In the genomic region with DNA sequence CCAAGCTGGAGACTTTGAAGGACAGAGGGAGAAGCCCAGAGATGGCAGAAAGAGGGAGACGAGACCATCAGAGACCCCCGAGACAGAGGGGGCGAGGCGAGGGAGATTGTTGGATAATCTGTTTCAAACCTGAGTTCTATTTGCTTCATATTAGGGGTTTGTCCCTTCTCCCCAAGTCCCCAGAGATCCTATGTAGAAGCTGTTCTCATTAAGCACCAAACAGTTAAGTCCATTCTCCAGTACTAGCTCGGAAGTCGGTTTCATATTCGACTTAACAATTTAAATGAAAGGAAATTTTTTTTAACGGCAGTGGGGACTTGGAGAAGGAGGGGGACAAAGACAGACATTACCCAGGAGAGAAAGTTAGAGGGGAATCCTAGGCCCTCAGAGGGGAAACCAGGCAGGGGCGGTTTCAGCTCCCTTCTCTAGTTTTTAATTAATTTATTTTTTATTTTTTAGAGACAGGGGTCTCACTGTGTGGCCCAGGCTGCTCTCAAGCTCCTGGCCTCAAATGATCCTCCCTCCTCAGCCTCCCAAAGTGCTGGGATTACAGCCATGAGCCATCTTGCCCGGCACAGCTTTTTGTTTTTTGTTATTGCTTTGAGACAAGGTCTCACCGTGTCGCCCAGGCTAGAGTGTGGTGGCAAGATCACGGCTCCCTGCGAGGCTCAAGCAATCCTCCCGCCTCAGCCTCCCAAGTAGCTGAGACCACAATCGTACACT, we compare ENCODE assay signal across 15 cellular contexts. TPM values are rescaled to one million over a fixed set of nuclear protein-coding genes. Genes with fewer than 3 reads are reported as not detected.
DNase-seq lines count a peak whose midpoint lies in the region; ATAC-seq and TF ChIP-seq lines count a peak whose summit lies in the region.
"Had no signal": no experiment of that assay in that cellular context is flagged by ENCODE, and none has a peak within 500 bp of the region (broad histone marks: within the 10 kb centered on the region; RNA-seq: fewer than 3 reads in every experiment).

No MANE protein-coding gene starts in this region.

- H3K36me3 ChIP-seq in lower lobe of right lung (no peaks in the 10 kb centered on the region), stomach (no peaks in the 10 kb centered on the region)

- no peaks in the 10 kb centered on the region for H3K36me3 Mint-ChIP-seq in activated naive CD4-positive, alpha-beta T cell treated with anti-CD3 and anti-CD28 coated beads for 36 hours (ENCODE audit: low read depth)
- H3K36me3 Mint-ChIP-seq in immature natural killer cell, result no peaks in the 10 kb centered on the region

- intact Hi-C loops in activated naive CD4-positive, alpha-beta T cell treated with anti-CD3 and anti-CD28 coated beads for 36 hours (cut with micrococcal nuclease), result no loop called here
- intact Hi-C loops in lower lobe of right lung (cut with DNase I), result no loop called here
- intact Hi-C loops in stomach (cut with DNase I; ENCODE audit: low total_unique reads), result no loop called here

- H3K9me3 ChIP-seq in lower lobe of right lung, result no peaks in the 10 kb centered on the region
- H3K9me3 ChIP-seq in stomach, result no peaks in the 10 kb centered on the region

- CTCF ChIA-PET in activated naive CD4-positive, alpha-beta T cell treated with anti-CD3 and anti-CD28 coated beads for 36 hours (lab: Charles Lee), result interaction anchor here (0.8 kb wide), 1 partner anchor 64 kb away, joined by 5 read pairs; no protein-coding TSS in a partner anchor

- no peaks in the 10 kb centered on the region for H3K9me3 Mint-ChIP-seq in activated naive CD4-positive, alpha-beta T cell treated with anti-CD3 and anti-CD28 coated beads for 36 hours
- no peaks in the 10 kb centered on the region for H3K9me3 Mint-ChIP-seq in immature natural killer cell

- H3K4me3 Mint-ChIP-seq in activated naive CD4-positive, alpha-beta T cell treated with anti-CD3 and anti-CD28 coated beads for 36 hours, result peak overlapping the region; percentile 38
- no peak overlapping the region for H3K4me3 Mint-ChIP-seq in immature natural killer cell

- H3K4me1 ChIP-seq in lower lobe of right lung (peaks cover 4% of the 10 kb centered on the region), stomach (peaks cover 6 to 32% (median 18%) of the 10 kb centered on the region in 4 donors)

- ATAC-seq in lower lobe of right lung, result no peak

- no peak for TF ChIP-seq CTCF in lower lobe of right lung (IDR thresholded peaks at IDR 0.05)
- no peak for TF ChIP-seq CTCF in stomach (IDR thresholded peaks at IDR 0.05)

- H3K4me3 ChIP-seq in lower lobe of right lung (no peak overlapping the region), stomach (peak overlapping the region in 3 of 4 donors; percentile 19 to 24 (median 23))
- H3K4me3 ChIP-seq: lung had no signal

- no peak for TF ChIP-seq POLR2A in stomach (IDR thresholded peaks at IDR 0.05)

- peak overlapping the region; percentile 15 for H3K27ac ChIP-seq in lower lobe of right lung
- H3K27ac ChIP-seq in stomach, result peak overlapping the region in 2 of 5 donors; percentile 29 to 58
- H3K27ac ChIP-seq: VCaP had no signal

- WGBS in stomach, 5 donors, result 47 to 54% (median 51%) methylated on average over 16 of the region's 16 CpGs

- in situ Hi-C loops in KBM-7 (cut with MboI; ENCODE audit: low pct_unique_long_range_greater_than_20kb, low sequenced_read_pairs), result no loop called here

- H3K27me3 Mint-ChIP-seq in activated naive CD4-positive, alpha-beta T cell treated with anti-CD3 and anti-CD28 coated beads for 36 hours (ENCODE audit: low read depth), result no peaks in the 10 kb centered on the region
- peaks cover 0 to 6% (median 6%) of the 10 kb centered on the region in 3 donors for H3K27me3 Mint-ChIP-seq in immature natural killer cell (ENCODE audit: low read depth in 3 of 3)

- H3K27me3 ChIP-seq in lower lobe of right lung (ENCODE audit: low read depth) (peaks cover 4% of the 10 kb centered on the region), stomach (peaks cover 0 to 18% (median 0%) of the 10 kb centered on the region in 3 donors)

- H3K4me1 Mint-ChIP-seq in activated naive CD4-positive, alpha-beta T cell treated with anti-CD3 and anti-CD28 coated beads for 36 hours (ENCODE audit: low read depth), result peaks cover 18% of the 10 kb centered on the region
- H3K4me1 Mint-ChIP-seq in immature natural killer cell, result peaks cover 7 to 10% of the 10 kb centered on the region in 2 donors

- no peak overlapping the region for H3K27ac Mint-ChIP-seq in activated naive CD4-positive, alpha-beta T cell treated with anti-CD3 and anti-CD28 coated beads for 36 hours
- H3K27ac Mint-ChIP-seq in immature natural killer cell, result no peak overlapping the region

- DNase-seq in activated naive CD4-positive, alpha-beta T cell treated with anti-CD3 and anti-CD28 coated beads for 36 hours, result no peak
- DNase-seq in activated naive CD4-positive, alpha-beta T cell treated with anti-CD3 and anti-CD28 coated beads, Interleukin-2, amount 50 U/mL, for 16 hours, result no peak
- DNase-seq in OCI-M1 (lab: John Stamatoyannopoulos, UW), result peak; percentile 2
- DNase-seq in lower lobe of right lung, result no peak
- no peak for DNase-seq in stomach
- no peak for DNase-seq in immature natural killer cell
- no peak for DNase-seq in KBM-7
- no peak for DNase-seq in inferior parietal cortex (ENCODE audit: extremely low spot score)
- DNase-seq: aorta; DMS53; effector CD4-positive, alpha-beta T cell; NCI-H748 treated with DMSO at 0.1 percent for 48 hours had no signal

- TF ChIP-seq EP300 in stomach (IDR thresholded peaks at IDR 0.05), result no peak

RNA-seq across cellular contexts. Expression of gene TLE2, which starts 13.6 kb away (rescaled TPM):
- 1 to 10 TPM; 6.5 to 7.2 TPM for total RNA-seq in activated naive CD4-positive, alpha-beta T cell treated with anti-CD3 and anti-CD28 coated beads for 36 hours
- total RNA-seq in lower lobe of right lung (42.7 TPM), stomach (10 to 100 TPM; 13.8 to 92.9 (median 47.2) TPM)
- polyA plus RNA-seq in stomach (10 to 100 TPM; 21.4 to 24.1 (median 21.8) TPM), immature natural killer cell (1 to 10 TPM; 1.2 to 2.4 (median 1.3) TPM)
- total RNA-seq: M059J had no signal

RNA-seq across cellular contexts. Expression of gene TLE5, which starts 19.6 kb away (rescaled TPM):
- 100 to 1,000 TPM; 326 to 354 TPM for total RNA-seq in activated naive CD4-positive, alpha-beta T cell treated with anti-CD3 and anti-CD28 coated beads for 36 hours
- total RNA-seq in lower lobe of right lung (413 TPM), stomach (100 to 1,000 TPM; 126 to 386 (median 264) TPM)
- polyA plus RNA-seq in stomach (100 to 1,000 TPM; 470 to 688 (median 669) TPM), immature natural killer cell (100 to 1,000 TPM; 382 to 635 (median 466) TPM)

RNA-seq across cellular contexts. Expression of gene GNA11, which starts 51.5 kb away (rescaled TPM):
- total RNA-seq in activated naive CD4-positive, alpha-beta T cell treated with anti-CD3 and anti-CD28 coated beads for 36 hours, result 10 to 100 TPM; 10.9 to 11.2 TPM
- total RNA-seq in lower lobe of right lung (60.6 TPM), stomach (100 to 1,000 TPM in 1 of 5 donors, 10 to 100 TPM in 4; 40.6 to 204 (median 63.4) TPM)
- polyA plus RNA-seq in stomach (10 to 100 TPM; 18.9 to 31.3 (median 25.5) TPM), immature natural killer cell (under 1 TPM in 1 of 3 donors, not detected in 2; 0.09 TPM)
